ENCODE assay signal across 9 cellular contexts in genomic region chr4:30720021-30720655, GRCh38. TPM values are rescaled to one million over a fixed set of nuclear protein-coding genes. Genes with fewer than 3 reads are reported as not detected.
DNase-seq lines count a peak whose midpoint lies in the region; ATAC-seq and TF ChIP-seq lines count a peak whose summit lies in the region.
"Had no signal": no experiment of that assay in that cellular context is flagged by ENCODE, and none has a peak within 500 bp of the region (broad histone marks: within the 10 kb centered on the region; RNA-seq: fewer than 3 reads in every experiment).

TSS of gene PCDH7 (plus strand) at chr4:30720369. CDS start at chr4:30721423, 1,054 bp downstream.

- H4K12ac ChIP-seq in trophoblast cell (ENCODE audit: low read depth, low read length), result peak within 1 kb of the TSS; percentile 77

- peak within 1 kb of the TSS; percentile 66 for H2BK5ac ChIP-seq in trophoblast cell (ENCODE audit: low read depth, low read length, poor library complexity)

- H3K79me1 ChIP-seq in trophoblast cell (ENCODE audit: low read length), result peaks cover 46% of the 10 kb centered on the region

- H3K23ac ChIP-seq in trophoblast cell (ENCODE audit: low read length), result peak within 1 kb of the TSS; percentile 31

- H3K27ac ChIP-seq in right atrium auricular region, result peak within 1 kb of the TSS; percentile 14 to 54
- peak within 1 kb of the TSS; percentile 87 for H3K27ac ChIP-seq in trophoblast cell (ENCODE audit: low read depth, low read length)

- peak within 1 kb of the TSS; percentile 84 for H4K91ac ChIP-seq in trophoblast cell (ENCODE audit: low read depth, low read length)

- WGBS in trophoblast cell (ENCODE audit: extremely low coverage, insufficient coverage, insufficient read length), result no CpG with 5 or more reads among the region's 43 CpGs

- peak within 1 kb of the TSS; percentile 76 for H3K18ac ChIP-seq in trophoblast cell (ENCODE audit: low read length)

- H2AFZ ChIP-seq in trophoblast cell (ENCODE audit: insufficient read depth, low read length, poor library complexity), result peak within 1 kb of the TSS; percentile 43

- H3K4me3 ChIP-seq in right atrium auricular region (peak within 1 kb of the TSS; percentile 34 to 53), trophoblast cell (ENCODE audit: low read depth, low read length) (peak within 1 kb of the TSS; percentile 90)

- H3K27me3 ChIP-seq in right atrium auricular region (peaks cover 8 to 20% of the 10 kb centered on the region in 2 donors), trophoblast cell (ENCODE audit: insufficient read depth, low read length) (peaks cover 10% of the 10 kb centered on the region)

- peak within 1 kb of the TSS; percentile 90 for H3K4me2 ChIP-seq in trophoblast cell (ENCODE audit: low read length)

- peak within 1 kb of the TSS; percentile 39 for H2BK12ac ChIP-seq in trophoblast cell (ENCODE audit: low read length)

- peak within 1 kb of the TSS; percentile 27 for H3K4ac ChIP-seq in trophoblast cell (ENCODE audit: low read depth, low read length)

- peak within 1 kb of the TSS; percentile 91 for H3K9ac ChIP-seq in trophoblast cell (ENCODE audit: low read length)

- peaks cover 0 to 44% of the 10 kb centered on the region in 2 donors for H3K4me1 ChIP-seq in right atrium auricular region
- H3K4me1 ChIP-seq in trophoblast cell (ENCODE audit: control insufficient read depth in 1 of 2, insufficient read depth in 2 of 2, low read length in 2 of 2), result peaks cover 11 to 14% of the 10 kb centered on the region in 2 experiments

- peak within 1 kb of the TSS; percentile 37 for H4K8ac ChIP-seq in trophoblast cell (ENCODE audit: low read depth, low read length)

- peak; percentile 76 for DNase-seq in DMS53 treated with DMSO at 0.1 percent for 48 hours (lab: John Stamatoyannopoulos, UW; ENCODE audit: unreplicated experiment)
- DNase-seq in LHCN-M2 (ENCODE audit: low read depth), result peak; percentile 80
- peak; percentile 75 for DNase-seq in amniotic stem cell (lab: John Stamatoyannopoulos, UW)
- no peak for DNase-seq in right atrium auricular region (ENCODE audit: low spot score)
- DNase-seq in trophoblast cell, result peak in 1 of 2 donors; percentile 17
- DNase-seq in mesenteric fat pad (ENCODE audit: low spot score), result no peak

- H2AK5ac ChIP-seq in trophoblast cell (ENCODE audit: low read length), result peak within 1 kb of the TSS; percentile 22

- H3K9me3 ChIP-seq in right atrium auricular region (no peaks in the 10 kb centered on the region), trophoblast cell (ENCODE audit: insufficient read depth, low read depth, low read length) (peaks cover 5% of the 10 kb centered on the region)

- peaks cover 32% of the 10 kb centered on the region for H3K79me2 ChIP-seq in trophoblast cell (ENCODE audit: control insufficient read depth, insufficient read depth, low read length, poor library complexity)

- ATAC-seq in GM19351 (IDR thresholded peaks at IDR 0.05; ENCODE audit: unreplicated experiment) (no peak), HG03108 (IDR thresholded peaks at IDR 0.05; ENCODE audit: unreplicated experiment) (no peak)

- H3K14ac ChIP-seq in trophoblast cell (ENCODE audit: low read length), result peak within 1 kb of the TSS; percentile 79

- H3K36me3 ChIP-seq in right atrium auricular region (no peaks in the 10 kb centered on the region), trophoblast cell (ENCODE audit: control insufficient read depth in 1 of 2, insufficient read depth in 2 of 2, low read length in 2 of 2) (peaks cover 15 to 22% of the 10 kb centered on the region in 2 experiments)

- peak within 1 kb of the TSS; percentile 39 for H2BK120ac ChIP-seq in trophoblast cell (ENCODE audit: insufficient read depth, low read length, poor library complexity)

- TF ChIP-seq CTCF in right atrium auricular region (IDR thresholded peaks at IDR 0.05), result no peak

RNA-seq across cellular contexts. Expression of gene PCDH7, which starts in this region (rescaled TPM):
- total RNA-seq in LHCN-M2 (2014; rRNA removed), result 28.5 and 35.9 TPM in 2 replicates
- 7.5 TPM for polyA plus RNA-seq in LHCN-M2 (2012)
- total RNA-seq in right atrium auricular region, result 10 to 100 TPM in 1 of 2 donors, 1 to 10 TPM in 1; 6.6 to 16.8 TPM
- polyA plus RNA-seq in trophoblast cell (2013), result 28.5 and 30.7 TPM in 2 replicates
- 0.93 TPM for total RNA-seq in mesenteric fat pad
- total RNA-seq: T-helper 2 cell treated with Interferon-gamma antibody and Interleukin-4, amounts not matched to agents 100 ng/mL and 5 ng/mL, for 36 hours had no signal

Comparison
In these comparisons a context has a peak if more than half of its experiments do, and no peak if none do; other contexts are left out.
1. DNase-seq: peak in DMS53 treated with DMSO at 0.1 percent for 48 hours (single experiment), LHCN-M2 (single experiment) and amniotic stem cell (single experiment); none in right atrium auricular region (single experiment) and mesenteric fat pad (single experiment).